In genomic region chr6:41920921-41921711, GRCh38 we compare ENCODE assay signal across 1 cellular context.
TF ChIP-seq lines count a peak whose summit lies in the region.

Gene BYSL (plus strand): TSS chr6:41921499. CDS start chr6:41921563, 64 bp downstream.
Gene MED20 (minus strand): TSS chr6:41921139. CDS start chr6:41921018, 121 bp downstream.

TF ChIP-seq in HepG2, 621 proteins besides CTCF, POLR2A, EP300 and RAD21 (continued from another document and continues in another):
- TF ChIP-seq ZNF687 (CRISPR knock-in tag; IDR thresholded peaks at IDR 0.05) (peak; percentile 93), JUND (CRISPR knock-in tag; IDR thresholded peaks at IDR 0.05) (peak; percentile 12; the same call in 1 of the 2 replicates), ZNF136 (CRISPR knock-in tag; IDR thresholded peaks at IDR 0.05; ENCODE audit: low read depth) (no peak; the same call in 1 of the 2 replicates), RORA (CRISPR knock-in tag; IDR thresholded peaks at IDR 0.05) (no peak; the same call in 1 of the 2 replicates), CCDC6 (CRISPR knock-in tag; IDR thresholded peaks at IDR 0.05) (peak; percentile 90; the same call in 1 of the 2 replicates), ZNF264 (CRISPR knock-in tag; IDR thresholded peaks at IDR 0.05) (peak; percentile 59), FOXK2 (IDR thresholded peaks at IDR 0.05) (no peak), ZNF616 (CRISPR knock-in tag; IDR thresholded peaks at IDR 0.05; ENCODE audit: low read depth) (no peak), PTBP1 (IDR thresholded peaks at IDR 0.05; ENCODE audit: low read depth, low read length, poor library complexity, severe bottlenecking) (peak; percentile 31), ZNF282 (IDR thresholded peaks at IDR 0.05; ENCODE audit: partially characterized antibody) (no peak), ZMYM4 (CRISPR knock-in tag; IDR thresholded peaks at IDR 0.05) (peak; percentile 96), KAT8 (CRISPR knock-in tag; IDR thresholded peaks at IDR 0.05) (peak; percentile 99), FOXJ3 (CRISPR knock-in tag; IDR thresholded peaks at IDR 0.05; ENCODE audit: borderline replicate concordance) (peak; percentile 61; the same call in 1 of the 2 replicates), ZFP41 (CRISPR knock-in tag; IDR thresholded peaks at IDR 0.05; ENCODE audit: borderline replicate concordance) (peak; percentile 80; the same call in 1 of the 2 replicates), SRF (IDR thresholded peaks at IDR 0.05; ENCODE audit: low read depth, low read length) (peak; percentile 68; the same call in 1 of the 2 replicates), NPAS2 (CRISPR knock-in tag; IDR thresholded peaks at IDR 0.05; ENCODE audit: borderline replicate concordance) (0 out of 2 replicates have a peak, but pooled peaks have one; percentile 16), ZFP1 (CRISPR knock-in tag; IDR thresholded peaks at IDR 0.05) (no peak), CBX5 (CRISPR knock-in tag; IDR thresholded peaks at IDR 0.05; ENCODE audit: borderline replicate concordance) (no peak; the same call in 1 of the 2 replicates), SMARCC2 (IDR thresholded peaks at IDR 0.05) (no peak; the same call in 1 of the 2 replicates), GZF1 (CRISPR knock-in tag; IDR thresholded peaks at IDR 0.05) (no peak), ZFP36L2 (CRISPR knock-in tag; IDR thresholded peaks at IDR 0.05) (no peak), ZNF773 (CRISPR knock-in tag; IDR thresholded peaks at IDR 0.05; ENCODE audit: borderline replicate concordance) (no peak; the same call in 1 of the 2 replicates), ARNTL (CRISPR knock-in tag; IDR thresholded peaks at IDR 0.05) (peak; percentile 65), JUN (CRISPR knock-in tag; IDR thresholded peaks at IDR 0.05) (0 out of 2 replicates have a peak, but pooled peaks have one; percentile 52), SALL2 (CRISPR knock-in tag; IDR thresholded peaks at IDR 0.05) (no peak; the same call in 1 of the 2 replicates), ZNF451 (CRISPR knock-in tag; IDR thresholded peaks at IDR 0.05) (peak; percentile 47; the same call in 1 of the 2 replicates), U2AF2 (IDR thresholded peaks at IDR 0.05; ENCODE audit: low read depth, low read length) (no peak), HOMEZ (CRISPR knock-in tag; IDR thresholded peaks at IDR 0.05; ENCODE audit: low read depth) (no peak), ZNF629 (CRISPR knock-in tag; conservative IDR thresholded peaks at IDR 0.05) (0 out of 2 replicates have a peak, but pooled peaks have one; percentile 32), KDM4B (CRISPR knock-in tag; IDR thresholded peaks at IDR 0.05) (peak; percentile 20; the same call in 1 of the 2 replicates), NCOA1 (CRISPR knock-in tag; IDR thresholded peaks at IDR 0.05) (peak; percentile 56; the same call in 1 of the 2 replicates), DDIT3 (CRISPR knock-in tag; IDR thresholded peaks at IDR 0.05) (no peak), RFXAP (CRISPR knock-in tag; IDR thresholded peaks at IDR 0.05; ENCODE audit: borderline replicate concordance) (peak; percentile 91), ZNF256 (CRISPR knock-in tag; conservative IDR thresholded peaks at IDR 0.05) (peak; percentile 57; the same call in 1 of the 2 replicates), NFKB2 (CRISPR knock-in tag; IDR thresholded peaks at IDR 0.05; ENCODE audit: borderline replicate concordance) (peak; percentile 82; the same call in 1 of the 2 replicates), GTF2F1 (IDR thresholded peaks at IDR 0.05; ENCODE audit: low read length) (peak; percentile 30; the same call in 1 of the 2 replicates), SP4 (CRISPR knock-in tag; IDR thresholded peaks at IDR 0.05) (peak; percentile 98), PRMT3 (CRISPR knock-in tag; IDR thresholded peaks at IDR 0.05; ENCODE audit: borderline replicate concordance, low read depth) (no peak), TEAD2 (CRISPR knock-in tag; IDR thresholded peaks at IDR 0.05) (no peak), PBX2 (CRISPR knock-in tag; IDR thresholded peaks at IDR 0.05) (no peak), ZNF414 (CRISPR knock-in tag; IDR thresholded peaks at IDR 0.05) (peak; percentile 76; the same call in 1 of the 2 replicates), ZNF350 (CRISPR knock-in tag; IDR thresholded peaks at IDR 0.05; ENCODE audit: borderline replicate concordance, low read depth) (peak; percentile 95), RARG (CRISPR knock-in tag; IDR thresholded peaks at IDR 0.05; ENCODE audit: low read depth) (no peak), HINFP (CRISPR knock-in tag; IDR thresholded peaks at IDR 0.05; ENCODE audit: low read depth) (peak; percentile 61; the same call in 1 of the 2 replicates), ZNF225 (CRISPR knock-in tag; IDR thresholded peaks at IDR 0.05) (no peak), UBTF (CRISPR knock-in tag; IDR thresholded peaks at IDR 0.05) (peak; percentile 64; the same call in 1 of the 2 replicates), MAFK (conservative IDR thresholded peaks at IDR 0.05 in 1 of 2, IDR thresholded peaks at IDR 0.05 in 1 of 2; ENCODE audit: low read length in 2 of 2) (no peak), THAP9 (CRISPR knock-in tag; IDR thresholded peaks at IDR 0.05; ENCODE audit: borderline replicate concordance) (peak; percentile 88; the same call in 1 of the 2 replicates), ZNF766 (CRISPR knock-in tag; IDR thresholded peaks at IDR 0.05; ENCODE audit: borderline replicate concordance) (peak; percentile 74; the same call in 1 of the 2 replicates), FIP1L1 (IDR thresholded peaks at IDR 0.05; ENCODE audit: borderline replicate concordance, insufficient read depth, low read depth, low read length) (0 out of 2 replicates have a peak, but pooled peaks have one; percentile 83)
